Comparison of ENCODE assay signal across 12 cellular contexts in the genomic region with DNA sequence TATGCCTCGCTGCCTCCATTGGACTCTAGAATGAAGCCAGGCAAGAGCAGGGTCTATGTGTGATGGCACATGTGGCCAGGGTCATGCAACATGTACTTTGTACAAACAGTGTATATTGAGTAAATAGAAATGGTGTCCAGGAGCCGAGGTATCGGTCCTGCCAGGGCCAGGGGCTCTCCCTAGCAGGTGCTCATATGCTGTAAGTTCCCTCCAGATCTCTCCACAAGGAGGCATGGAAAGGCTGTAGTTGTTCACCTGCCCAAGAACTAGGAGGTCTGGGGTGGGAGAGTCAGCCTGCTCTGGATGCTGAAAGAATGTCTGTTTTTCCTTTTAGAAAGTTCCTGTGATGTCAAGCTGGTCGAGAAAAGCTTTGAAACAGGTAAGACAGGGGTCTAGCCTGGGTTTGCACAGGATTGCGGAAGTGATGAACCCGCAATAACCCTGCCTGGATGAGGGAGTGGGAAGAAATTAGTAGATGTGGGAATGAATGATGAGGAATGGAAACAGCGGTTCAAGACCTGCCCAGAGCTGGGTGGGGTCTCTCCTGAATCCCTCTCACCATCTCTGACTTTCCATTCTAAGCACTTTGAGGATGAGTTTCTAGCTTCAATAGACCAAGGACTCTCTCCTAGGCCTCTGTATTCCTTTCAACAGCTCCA. TPM values are rescaled to one million over a fixed set of nuclear protein-coding genes. Genes with fewer than 3 reads are reported as not detected.
DNase-seq lines count a peak whose midpoint lies in the region; ATAC-seq and TF ChIP-seq lines count a peak whose summit lies in the region.
"Had no signal": no experiment of that assay in that cellular context is flagged by ENCODE, and none has a peak within 500 bp of the region (broad histone marks: within the 10 kb centered on the region; RNA-seq: fewer than 3 reads in every experiment).

No MANE protein-coding gene starts in this region.

- H3K27ac Mint-ChIP-seq in activated B cell treated with CpG ODN at 0.5 μM for 24 hours, result peak overlapping the region; percentile 90
- H3K27ac Mint-ChIP-seq: mesothelial cell of epicardium had no signal

- no peak for ATAC-seq in activated B cell treated with CpG ODN at 0.5 μM for 24 hours (ENCODE audit: low read depth)
- no peak for ATAC-seq in HG03139 (IDR thresholded peaks at IDR 0.05; ENCODE audit: unreplicated experiment)
- ATAC-seq in lower lobe of right lung, result no peak

- peak overlapping the region; percentile 72 for H3K4me3 Mint-ChIP-seq in activated B cell treated with CpG ODN at 0.5 μM for 24 hours
- H3K4me3 Mint-ChIP-seq: mesothelial cell of epicardium had no signal

- no peaks in the 10 kb centered on the region for H3K27me3 Mint-ChIP-seq in activated B cell treated with CpG ODN at 0.5 μM for 24 hours

- CTCF ChIA-PET in activated B cell treated with CpG ODN at 0.5 μM for 24 hours (lab: Charles Lee) (interaction anchor here (1.3 to 2.6 kb wide), 6 partner anchors 12 to 159 kb away, joined by 4 to 10 read pairs (median 7); no protein-coding TSS in a partner anchor), GM10248 (lab: Yijun Ruan, JAX) (interaction anchor here (0.8 to 5.7 kb wide), 12 partner anchors 10 to 273 kb away, joined by 3 to 48 read pairs (median 4); no protein-coding TSS in a partner anchor)

- H3K4me1 ChIP-seq in hepatocyte (ENCODE audit: insufficient read depth), result peaks cover 37% of the 10 kb centered on the region
- peaks cover 16 to 54% (median 40%) of the 10 kb centered on the region in 4 donors for H3K4me1 ChIP-seq in stomach
- H3K4me1 ChIP-seq in lower lobe of right lung, result peaks cover 39% of the 10 kb centered on the region

- H4K20me1 ChIP-seq in hepatocyte (ENCODE audit: insufficient read depth, poor library complexity, severe bottlenecking), result no peaks in the 10 kb centered on the region

- H3K4me3 ChIP-seq in hepatocyte, result no peak overlapping the region
- H3K4me3 ChIP-seq in stomach, result no peak overlapping the region
- H3K4me3 ChIP-seq in lower lobe of right lung, result no peak overlapping the region
- H3K4me3 ChIP-seq: PC-9, sigmoid colon had no signal

- no peaks in the 10 kb centered on the region for H3K9me3 Mint-ChIP-seq in activated B cell treated with CpG ODN at 0.5 μM for 24 hours
- H3K9me3 Mint-ChIP-seq: mesothelial cell of epicardium had no signal

- WGBS in hepatocyte (ENCODE audit: low lambda C conversion rate, missing lambda C conversion rate), result 96% methylated on average over 7 of the region's 7 CpGs
- WGBS in stomach, 5 donors, result 70 to 82% (median 71%) methylated on average over 7 of the region's 7 CpGs

- H3K27ac ChIP-seq in hepatocyte (peak overlapping the region; percentile 17), stomach (peak overlapping the region; percentile 23 to 49 (median 39)), lower lobe of right lung (no peak overlapping the region)
- H3K27ac ChIP-seq: PC-9, sigmoid colon had no signal

- peak; percentile 66 for DNase-seq in activated effector memory CD4-positive, alpha-beta T cell treated with anti-CD3 and anti-CD28 coated beads, Interleukin-2, amount 50 U/mL, for 16 hours
- no peak for DNase-seq in activated effector memory CD4-positive, alpha-beta T cell treated with Interleukin-2 at 50 U/mL for 16 hours
- no peak for DNase-seq in activated B cell treated with CpG ODN at 0.5 μM for 24 hours
- no peak for DNase-seq in hepatocyte (ENCODE audit: low spot score)
- no peak for DNase-seq in stomach
- DNase-seq in lower lobe of right lung, result no peak
- DNase-seq in GM10248 (ENCODE audit: extremely low spot score), result no peak
- DNase-seq: NCI-H2107, PC-9, sigmoid colon had no signal

- H3K27me3 ChIP-seq in hepatocyte, result no peaks in the 10 kb centered on the region
- no peaks in the 10 kb centered on the region for H3K27me3 ChIP-seq in stomach
- no peaks in the 10 kb centered on the region for H3K27me3 ChIP-seq in lower lobe of right lung (ENCODE audit: low read depth)
- H3K27me3 ChIP-seq: sigmoid colon had no signal

- TF ChIP-seq CTCF in activated B cell treated with CpG ODN at 0.5 μM for 24 hours (IDR thresholded peaks at IDR 0.05) (no peak), hepatocyte (IDR thresholded peaks at IDR 0.05; ENCODE audit: poor library complexity) (no peak), stomach (IDR thresholded peaks at IDR 0.05) (no peak), lower lobe of right lung (IDR thresholded peaks at IDR 0.05) (no peak), GM10248 (IDR thresholded peaks at IDR 0.05; ENCODE audit: control extremely low read depth, extremely low read depth, low read depth, missing control alignments) (no peak)

- POLR2A ChIA-PET in activated B cell treated with CpG ODN at 0.5 μM for 24 hours (lab: Charles Lee) (interaction anchor here (0.6 to 13.3 kb wide), 15 partner anchors 11 to 101 kb away, joined by 3 to 243 read pairs (median 8); no protein-coding TSS in a partner anchor), GM10248 (lab: Yijun Ruan, JAX) (interaction anchor here (0.6 to 1.9 kb wide), 4 partner anchors 11 to 366 kb away, joined by 3 to 8 read pairs (median 5); no protein-coding TSS in a partner anchor)

- peaks cover 80% of the 10 kb centered on the region for H3K4me1 Mint-ChIP-seq in activated B cell treated with CpG ODN at 0.5 μM for 24 hours

- no peak overlapping the region for H3K4me2 ChIP-seq in hepatocyte
- H3K4me2 ChIP-seq: PC-9 had no signal

- H3K36me3 Mint-ChIP-seq in activated B cell treated with CpG ODN at 0.5 μM for 24 hours (ENCODE audit: low read depth), result peaks cover 29% of the 10 kb centered on the region
- H3K36me3 Mint-ChIP-seq: mesothelial cell of epicardium had no signal

- intact Hi-C loops in activated B cell treated with CpG ODN at 0.5 μM for 24 hours (cut with micrococcal nuclease), result no loop called here
- intact Hi-C loops in stomach (cut with DNase I; ENCODE audit: low total_unique reads), result no loop called here
- intact Hi-C loops in lower lobe of right lung (cut with DNase I), result no loop called here

- H2AFZ ChIP-seq in hepatocyte, result no peak overlapping the region
- H2AFZ ChIP-seq: PC-9 had no signal

- no peak for TF ChIP-seq POLR2A in stomach (IDR thresholded peaks at IDR 0.05)

- no peaks in the 10 kb centered on the region for H3K9me3 ChIP-seq in hepatocyte (ENCODE audit: low read depth)
- H3K9me3 ChIP-seq in stomach, result no peaks in the 10 kb centered on the region
- H3K9me3 ChIP-seq in lower lobe of right lung, result no peaks in the 10 kb centered on the region
- H3K9me3 ChIP-seq: sigmoid colon had no signal

- H3K36me3 ChIP-seq in hepatocyte (replicated peaks; ENCODE audit: insufficient read depth, low read depth), result no peaks in the 10 kb centered on the region
- no peaks in the 10 kb centered on the region for H3K36me3 ChIP-seq in stomach
- H3K36me3 ChIP-seq in lower lobe of right lung, result no peaks in the 10 kb centered on the region
- H3K36me3 ChIP-seq: sigmoid colon had no signal

- no peak for TF ChIP-seq EP300 in stomach (IDR thresholded peaks at IDR 0.05)

- H3K79me2 ChIP-seq in hepatocyte, result no peaks in the 10 kb centered on the region

- no peaks in the 10 kb centered on the region for H3K9me2 ChIP-seq in hepatocyte (replicated peaks; ENCODE audit: insufficient read depth)

RNA-seq across cellular contexts. Expression of a gene that starts 39.6 kb away (rescaled TPM):
- 123 and 139 TPM in 2 replicates for total RNA-seq in activated B cell treated with CpG ODN at 0.5 μM for 24 hours
- total RNA-seq in hepatocyte, result 327 and 358 TPM in 2 replicates
- polyA plus RNA-seq in hepatocyte, result 441 and 463 TPM in 2 replicates
- 100 to 1,000 TPM in 2 of 5 donors, 10 to 100 TPM in 2, not detected in 1; 36.8 to 191 (median 80.8) TPM for total RNA-seq in stomach
- 100 to 1,000 TPM; 172 to 236 (median 202) TPM for polyA plus RNA-seq in stomach
- 162 TPM for total RNA-seq in lower lobe of right lung

RNA-seq across cellular contexts. Expression of a gene that starts 48.7 kb away (rescaled TPM):
- total RNA-seq in activated B cell treated with CpG ODN at 0.5 μM for 24 hours (12.1 and 13.0 TPM in 2 replicates), hepatocyte (30.7 and 33.9 TPM in 2 replicates), stomach (100 to 1,000 TPM in 1 of 5 donors, 10 to 100 TPM in 4; 12.2 to 130 (median 27.7) TPM), lower lobe of right lung (28.5 TPM)
- polyA plus RNA-seq in hepatocyte (43.3 and 49.8 TPM in 2 replicates), stomach (10 to 100 TPM; 14.8 to 24.3 (median 17.0) TPM)
